In genomic region chr12:19572920-19573558, GRCh38 we compare ENCODE assay signal across 9 cellular contexts.
DNase-seq lines count a peak whose midpoint lies in the region; ATAC-seq and TF ChIP-seq lines count a peak whose summit lies in the region.
"Had no signal": no experiment of that assay in that cellular context is flagged by ENCODE, and none has a peak within 500 bp of the region (broad histone marks: within the 10 kb centered on the region; RNA-seq: fewer than 3 reads in every experiment).

No MANE protein-coding gene starts in this region.

- peaks cover 6% of the 10 kb centered on the region; the same call in 1 of the 2 replicates for H3K4me1 ChIP-seq in iPS-20b (ENCODE audit: insufficient read depth, low read length)
- peaks cover 0 to 27% (median 0%) of the 10 kb centered on the region in 3 donors for H3K4me1 ChIP-seq in esophagus squamous epithelium

- H3K4me3 ChIP-seq in WERI-Rb-1 (ENCODE audit: low read depth, low read length) (no peak overlapping the region), iPS-20b (ENCODE audit: low read length) (no peak overlapping the region), esophagus squamous epithelium (no peak overlapping the region)
- H3K4me3 ChIP-seq: body of pancreas had no signal

- H3K36me3 ChIP-seq in WERI-Rb-1 (no peaks in the 10 kb centered on the region), iPS-20b (ENCODE audit: insufficient read depth, low read depth, low read length) (no peaks in the 10 kb centered on the region), esophagus squamous epithelium (no peaks in the 10 kb centered on the region)

- peak; percentile 74 for DNase-seq in SIG-M5 treated with dmso at 0.1 percent for 504 hours (lab: John Stamatoyannopoulos, UW; ENCODE audit: unreplicated experiment)
- no peak for DNase-seq in SIG-M5 (lab: John Stamatoyannopoulos, UW)
- DNase-seq in MV-4-11 (lab: John Stamatoyannopoulos, UW) = peak; percentile 71
- peak; percentile 65 for DNase-seq in WERI-Rb-1
- no peak for DNase-seq in esophagus squamous epithelium (lab: John Stamatoyannopoulos, UW)
- no peak for DNase-seq in middle frontal gyrus (ENCODE audit: extremely low spot score, low spot score)

- no peaks in the 10 kb centered on the region for H3K27me3 ChIP-seq in WERI-Rb-1 (ENCODE audit: insufficient read depth, low read depth, severe bottlenecking)
- H3K27me3 ChIP-seq in iPS-20b (ENCODE audit: insufficient read depth, low read length) = no peaks in the 10 kb centered on the region
- H3K27me3 ChIP-seq in esophagus squamous epithelium = no peaks in the 10 kb centered on the region
- H3K27me3 ChIP-seq: body of pancreas had no signal

- peak; percentile 78 for TF ChIP-seq CTCF in WERI-Rb-1 (IDR thresholded peaks at IDR 0.05; ENCODE audit: low read depth, low read length)
- TF ChIP-seq CTCF in esophagus squamous epithelium (IDR thresholded peaks at IDR 0.05) = peak in 2 of 6 experiments; percentile 31 to 54

- ATAC-seq in GM21576 (IDR thresholded peaks at IDR 0.05; ENCODE audit: unreplicated experiment) = peak; percentile 68
- ATAC-seq: body of pancreas had no signal

- intact Hi-C loops in esophagus squamous epithelium (cut with DNase I) = no loop called here

- peak overlapping the region; percentile 10; the same call in 1 of the 2 replicates for H3K9ac ChIP-seq in iPS-20b (ENCODE audit: low read depth, low read length)

- 28 to 76% methylated on average over 2 to 8 of the region's 16 CpGs for WGBS in esophagus squamous epithelium, 2 donors

- no peak for TF ChIP-seq POLR2A in esophagus squamous epithelium (IDR thresholded peaks at IDR 0.05)

- H3K9me3 ChIP-seq in WERI-Rb-1 (ENCODE audit: severe bottlenecking) (no peaks in the 10 kb centered on the region), iPS-20b (ENCODE audit: insufficient read depth, low read depth, low read length) (no peaks in the 10 kb centered on the region), esophagus squamous epithelium (no peaks in the 10 kb centered on the region)
- H3K9me3 ChIP-seq: body of pancreas had no signal

- H3K27ac ChIP-seq in WERI-Rb-1 (peak overlapping the region; percentile 47), iPS-20b (ENCODE audit: low read length) (peak overlapping the region; percentile 7), esophagus squamous epithelium (no peak overlapping the region)
- H3K27ac ChIP-seq: body of pancreas had no signal

Comparison
In these comparisons a context has a peak if more than half of its experiments do, and no peak if none do; other contexts are left out.
1. DNase-seq: peak in SIG-M5 treated with dmso at 0.1 percent for 504 hours (single experiment), MV-4-11 (single experiment) and WERI-Rb-1 (single experiment); none in SIG-M5 (single experiment), esophagus squamous epithelium (single experiment) and middle frontal gyrus (single experiment).
2. H3K27ac ChIP-seq: peak in WERI-Rb-1 (single experiment) and iPS-20b (single experiment); none in esophagus squamous epithelium (0 of 4).